In the genomic region with DNA sequence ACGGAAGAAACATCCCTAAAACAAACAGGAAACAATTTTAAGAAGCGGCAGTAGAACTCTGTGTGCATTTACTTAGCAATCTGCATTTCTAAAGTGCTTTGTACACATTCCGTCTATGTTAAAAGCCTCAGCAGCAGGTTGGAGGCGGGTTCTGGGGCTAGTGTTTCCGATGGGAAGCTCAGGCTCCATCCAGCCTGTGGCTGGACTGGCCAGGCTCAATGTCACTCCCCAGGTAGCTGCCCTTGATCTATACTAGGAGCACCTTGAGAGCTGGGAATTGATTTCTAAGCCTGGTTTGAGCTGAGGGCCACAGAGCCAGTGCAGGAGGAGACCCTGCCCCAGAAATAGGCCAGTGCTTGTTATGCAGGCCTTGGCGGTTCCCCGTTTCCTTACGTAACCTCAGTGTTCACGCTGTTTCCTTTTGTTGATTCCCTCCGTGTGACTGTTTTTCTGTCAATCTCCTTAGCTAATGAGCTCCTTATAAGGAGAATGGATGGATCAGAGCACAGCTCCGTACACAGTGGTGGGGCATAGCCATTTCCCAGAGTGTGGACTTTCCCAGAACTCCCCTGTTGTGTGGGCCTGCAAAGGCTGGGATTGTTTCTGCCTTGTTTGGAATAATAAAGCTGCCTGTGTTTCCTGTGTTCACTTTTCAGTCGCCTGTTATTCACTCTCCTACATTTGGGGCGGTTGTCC, we compare ENCODE assay signal across 8 cellular contexts.
DNase-seq lines count a peak whose midpoint lies in the region; ATAC-seq lines count a peak whose summit lies in the region.

No MANE protein-coding gene starts in this region.

- H3K27ac ChIP-seq in duodenal mucosa (ENCODE audit: low read depth, low read length): peak overlapping the region; percentile 32

- DNase-seq in DMS53 treated with DMSO at 0.1 percent for 48 hours (lab: John Stamatoyannopoulos, UW; ENCODE audit: unreplicated experiment) (peak; percentile 61), NCI-H510A treated with DMSO at 0.1 percent for 48 hours (lab: John Stamatoyannopoulos, UW) (peak; percentile 89), NCI-H446 treated with DMSO at 0.1 percent for 48 hours (lab: John Stamatoyannopoulos, UW) (no peak), NCI-H1694 treated with DMSO at 0.1 percent for 48 hours (lab: John Stamatoyannopoulos, UW) (no peak)

- H3K4me1 ChIP-seq in duodenal mucosa (ENCODE audit: control insufficient read depth in 1 of 2, insufficient read depth in 2 of 2, low read length in 2 of 2) (peaks cover 12 to 13% of the 10 kb centered on the region in 2 donors), mucosa of stomach (ENCODE audit: control insufficient read depth, insufficient read depth, low read length) (peaks cover 21% of the 10 kb centered on the region)

- H3K27me3 ChIP-seq in duodenal mucosa (ENCODE audit: control insufficient read depth in 1 of 2, insufficient read depth in 2 of 2, low read length in 2 of 2) (no peaks in the 10 kb centered on the region), mucosa of stomach (ENCODE audit: control insufficient read depth, insufficient read depth, low read length) (no peaks in the 10 kb centered on the region)

- H3K36me3 ChIP-seq in duodenal mucosa (ENCODE audit: control insufficient read depth in 1 of 2, insufficient read depth in 2 of 2, low read length in 2 of 2): no peaks in the 10 kb centered on the region
- no peaks in the 10 kb centered on the region for H3K36me3 ChIP-seq in mucosa of stomach (ENCODE audit: control insufficient read depth, insufficient read depth, low read length)

- H3K4me3 ChIP-seq in duodenal mucosa (ENCODE audit: low read depth in 1 of 2, low read length in 2 of 2): peak overlapping the region in 1 of 2 donors; percentile 17
- no peak overlapping the region for H3K4me3 ChIP-seq in mucosa of stomach (ENCODE audit: low read length)

- H3K9me3 ChIP-seq in duodenal mucosa (ENCODE audit: control insufficient read depth in 1 of 2, low read length in 2 of 2): no peaks in the 10 kb centered on the region
- H3K9me3 ChIP-seq in mucosa of stomach (ENCODE audit: control insufficient read depth, low read length): no peaks in the 10 kb centered on the region

- no peak for ATAC-seq in HG02763 (IDR thresholded peaks at IDR 0.05; ENCODE audit: unreplicated experiment)
- no peak for ATAC-seq in HG03159 (IDR thresholded peaks at IDR 0.05; ENCODE audit: unreplicated experiment)

- H3K9ac ChIP-seq in duodenal mucosa (ENCODE audit: low read depth in 1 of 2, low read length in 2 of 2) (no peak overlapping the region), mucosa of stomach (ENCODE audit: low read length) (peak overlapping the region; percentile 12)

Comparison
In these comparisons a context has a peak if more than half of its experiments do, and no peak if none do; other contexts are left out.
1. DNase-seq: peak in DMS53 treated with DMSO at 0.1 percent for 48 hours (single experiment) and NCI-H510A treated with DMSO at 0.1 percent for 48 hours (single experiment); none in NCI-H446 treated with DMSO at 0.1 percent for 48 hours (single experiment) and NCI-H1694 treated with DMSO at 0.1 percent for 48 hours (single experiment).